In genomic region chr20:52200870-52201269, GRCh38 we compare ENCODE assay signal across 2 cellular contexts.
TF ChIP-seq lines count a peak whose summit lies in the region.

No MANE protein-coding gene starts in this region.

TF ChIP-seq in HepG2, 621 proteins besides CTCF, POLR2A, EP300 and RAD21:
- 0 out of 4 replicates have a peak, but pooled peaks of 1 of the 2 experiments have one; percentile 50 for TF ChIP-seq ATF4 (CRISPR knock-in tag; IDR thresholded peaks at IDR 0.05)
- TF ChIP-seq XBP1 (CRISPR knock-in tag; IDR thresholded peaks at IDR 0.05) = no peak
- no peak for TF ChIP-seq ZNF616 (CRISPR knock-in tag; IDR thresholded peaks at IDR 0.05; ENCODE audit: low read depth)
TF ChIP-seq in HepG2: peak in this region for 1.

TF ChIP-seq in K562, 482 proteins besides CTCF, POLR2A, EP300 and RAD21:
- TF ChIP-seq CBX5 (IDR thresholded peaks at IDR 0.05; ENCODE audit: borderline replicate concordance, low read depth) (no peak), CEBPG (CRISPR knock-in tag; IDR thresholded peaks at IDR 0.05) (no peak), CEBPG (tag; conservative IDR thresholded peaks at IDR 0.05 in 1 of 2, IDR thresholded peaks at IDR 0.05 in 1 of 2) (peak in 1 of 2 experiments; percentile 36; a peak in 1 of 4 replicates), TRIM24 (IDR thresholded peaks at IDR 0.05) (peak; percentile 43 to 55; a peak in 2 of 4 replicates)
